Comparison of ENCODE assay signal across 8 cellular contexts in the genomic region with DNA sequence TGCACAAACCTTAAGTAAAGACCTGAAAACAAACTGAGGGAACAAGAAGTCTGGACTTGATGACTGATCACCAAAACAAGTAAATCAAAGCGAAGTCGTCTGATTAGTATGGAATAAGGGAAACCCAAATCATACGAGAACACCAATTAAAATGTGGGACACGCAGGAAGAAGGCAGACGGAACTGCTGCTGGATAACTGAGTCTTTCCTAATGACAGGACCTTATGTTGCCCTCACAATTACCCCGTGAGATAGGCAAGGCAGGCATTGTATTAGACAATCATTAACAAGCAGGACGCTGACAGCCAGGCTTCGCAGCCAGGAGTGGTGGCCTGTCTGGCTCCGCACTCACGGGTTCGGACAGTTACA. TPM values are rescaled to one million over a fixed set of nuclear protein-coding genes. Genes with fewer than 3 reads are reported as not detected.
DNase-seq lines count a peak whose midpoint lies in the region; ATAC-seq and TF ChIP-seq lines count a peak whose summit lies in the region.

No MANE protein-coding gene starts in this region.

- TF ChIP-seq CTCF in body of pancreas (IDR thresholded peaks at IDR 0.05), result no peak
- no peak for TF ChIP-seq CTCF in vagina (IDR thresholded peaks at IDR 0.05)

- no peaks in the 10 kb centered on the region for H3K36me3 Mint-ChIP-seq in memory B cell

- H3K9me3 Mint-ChIP-seq in memory B cell, result no peaks in the 10 kb centered on the region

- intact Hi-C loops in Right ventricle myocardium superior (cut with DNase I) (no loop called here), Right ventricle myocardium inferior (cut with DNase I) (loop anchor here (1.0 to 5.0 kb wide), 3 partner anchors 17 to 255 kb away; partner anchors contain the start of genes HSPD1, MARS2 and SF3B1), body of pancreas (cut with DNase I) (no loop called here), vagina (cut with DNase I) (loop anchor here (5.0 kb wide), 1 partner anchor 50 kb away; the partner anchor contains the start of gene HSPE1)

- H3K27ac Mint-ChIP-seq in memory B cell, result peak overlapping the region; percentile 99

- peaks cover 17% of the 10 kb centered on the region for H3K4me1 ChIP-seq in body of pancreas
- H3K4me1 ChIP-seq in vagina, result peaks cover 26% of the 10 kb centered on the region

- 1 to 2% methylated on average over 7 to 11 of the region's 11 CpGs for WGBS in body of pancreas, 2 donors

- no peaks in the 10 kb centered on the region for H3K9me3 ChIP-seq in body of pancreas
- H3K9me3 ChIP-seq in vagina, result no peaks in the 10 kb centered on the region

- peak; percentile 39 for ATAC-seq in Right ventricle myocardium superior (ENCODE audit: poor library complexity)
- no peak for ATAC-seq in Right ventricle myocardium inferior
- peak; percentile 58 for ATAC-seq in body of pancreas
- no peak for ATAC-seq in memory B cell (ENCODE audit: low read depth)

- H3K36me3 ChIP-seq in body of pancreas (replicated peaks in 1 of 2; ENCODE audit: insufficient read depth in 1 of 2, low read depth in 2 of 2), result no peaks in the 10 kb centered on the region
- H3K36me3 ChIP-seq in vagina, result no peaks in the 10 kb centered on the region

- H3K27ac ChIP-seq in body of pancreas (peak overlapping the region; percentile 97 to 99 (median 98)), vagina (peak overlapping the region; percentile 99)

- DNase-seq in Right ventricle myocardium superior (no peak), Right ventricle myocardium inferior (ENCODE audit: missing footprints) (no peak), body of pancreas (no peak), memory B cell (ENCODE audit: low spot score in 2 of 2) (no peak), vagina (ENCODE audit: extremely low spot score in 2 of 2) (no peak), DMS153 (lab: John Stamatoyannopoulos, UW) (no peak), NCI-H524 (lab: John Stamatoyannopoulos, UW) (no peak)
- DNase-seq in activated CD8-positive, alpha-beta memory T cell treated with anti-CD3 and anti-CD28 coated beads, Interleukin-2, amount 50 U/mL, for 4 hours, result no peak

- H3K27me3 ChIP-seq in body of pancreas (no peaks in the 10 kb centered on the region), vagina (no peaks in the 10 kb centered on the region)

- TF ChIP-seq POLR2A in body of pancreas (IDR thresholded peaks at IDR 0.05), result no peak
- no peak for TF ChIP-seq POLR2A in vagina (IDR thresholded peaks at IDR 0.05)

- peak overlapping the region; percentile 10 to 65 for H3K4me3 ChIP-seq in body of pancreas
- H3K4me3 ChIP-seq in vagina, result peak overlapping the region; percentile 76 to 90

- peaks cover 21% of the 10 kb centered on the region for H3K4me1 Mint-ChIP-seq in memory B cell

- no peaks in the 10 kb centered on the region for H3K27me3 Mint-ChIP-seq in memory B cell

- peak overlapping the region; percentile 98 for H3K4me3 Mint-ChIP-seq in memory B cell

RNA-seq across cellular contexts. Expression of gene COQ10B, which starts 0.6 kb away (rescaled TPM):
- total RNA-seq in Right ventricle myocardium superior (20.6 TPM), Right ventricle myocardium inferior (20.5 TPM), body of pancreas (1 to 10 TPM; 5.3 to 9.6 TPM), vagina (28.5 TPM)

RNA-seq across cellular contexts. Expression of gene SF3B1, which starts 17.9 kb away (rescaled TPM):
- 117 TPM for total RNA-seq in Right ventricle myocardium superior
- total RNA-seq in Right ventricle myocardium inferior, result 126 TPM
- 100 to 1,000 TPM; 361 to 396 TPM for total RNA-seq in body of pancreas
- total RNA-seq in vagina, result 352 TPM

RNA-seq across cellular contexts. Expression of gene HSPD1, which starts 46.9 kb away (rescaled TPM):
- total RNA-seq in Right ventricle myocardium superior, result 131 TPM
- total RNA-seq in Right ventricle myocardium inferior, result 145 TPM
- total RNA-seq in body of pancreas, result 100 to 1,000 TPM in 1 of 2 donors, 10 to 100 TPM in 1; 81.4 to 117 TPM
- 127 TPM for total RNA-seq in vagina

RNA-seq across cellular contexts. Expression of gene HSPE1, which starts 47.4 kb away (rescaled TPM):
- total RNA-seq in Right ventricle myocardium superior, result 107 TPM
- 105 TPM for total RNA-seq in Right ventricle myocardium inferior
- 10 to 100 TPM; 40.2 to 99.5 TPM for total RNA-seq in body of pancreas
- 39.0 TPM for total RNA-seq in vagina

Comparison
In these comparisons a context has a peak if more than half of its experiments do, and no peak if none do; other contexts are left out.
1. ATAC-seq: peak in Right ventricle myocardium superior (single experiment) and body of pancreas (single experiment); none in Right ventricle myocardium inferior (single experiment) and memory B cell (single experiment).
2. intact Hi-C loops: an anchor here in Right ventricle myocardium inferior (1.0 to 5.0 kb wide) and vagina (5.0 kb wide); none called in Right ventricle myocardium superior and body of pancreas.